Comparison of ENCODE assay signal across 1 cellular context in the genomic region with DNA sequence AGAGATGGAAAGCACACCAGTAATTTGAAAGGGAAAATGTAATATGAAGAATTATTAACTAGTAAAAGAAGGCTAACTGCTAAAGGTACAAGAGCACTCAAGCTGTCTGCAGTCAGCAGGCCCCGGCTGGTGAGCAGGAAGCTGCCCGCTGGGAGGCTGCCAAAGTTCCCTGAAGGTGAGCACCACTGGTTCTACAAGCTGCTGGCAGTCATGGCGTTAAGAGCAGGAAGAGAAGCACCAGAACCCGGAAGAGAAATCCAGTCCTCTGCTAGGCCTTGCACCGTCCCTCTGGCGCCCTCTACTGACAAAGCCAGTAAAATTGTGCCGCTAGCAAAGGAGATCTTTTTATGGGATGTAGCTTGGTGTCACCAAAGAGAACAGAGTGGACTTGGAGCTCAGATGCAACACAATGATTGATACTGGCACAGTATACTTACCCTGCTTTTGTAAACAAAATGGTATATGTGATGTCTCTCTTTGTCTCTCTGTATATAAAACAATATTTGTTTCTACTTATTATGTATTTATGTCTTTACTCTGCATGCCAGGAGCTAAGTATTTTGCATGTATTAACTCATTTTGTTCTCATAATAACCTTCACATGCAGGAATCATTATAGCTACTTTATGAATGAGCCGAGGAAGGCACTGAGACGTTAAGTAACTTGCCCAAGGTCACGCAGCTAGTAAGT.
TF ChIP-seq lines count a peak whose summit lies in the region.

No MANE protein-coding gene starts in this region.

TF ChIP-seq in HepG2, 621 proteins besides CTCF, POLR2A, EP300 and RAD21 (continued from another document and continues in another):
- TF ChIP-seq, protein P1, sequence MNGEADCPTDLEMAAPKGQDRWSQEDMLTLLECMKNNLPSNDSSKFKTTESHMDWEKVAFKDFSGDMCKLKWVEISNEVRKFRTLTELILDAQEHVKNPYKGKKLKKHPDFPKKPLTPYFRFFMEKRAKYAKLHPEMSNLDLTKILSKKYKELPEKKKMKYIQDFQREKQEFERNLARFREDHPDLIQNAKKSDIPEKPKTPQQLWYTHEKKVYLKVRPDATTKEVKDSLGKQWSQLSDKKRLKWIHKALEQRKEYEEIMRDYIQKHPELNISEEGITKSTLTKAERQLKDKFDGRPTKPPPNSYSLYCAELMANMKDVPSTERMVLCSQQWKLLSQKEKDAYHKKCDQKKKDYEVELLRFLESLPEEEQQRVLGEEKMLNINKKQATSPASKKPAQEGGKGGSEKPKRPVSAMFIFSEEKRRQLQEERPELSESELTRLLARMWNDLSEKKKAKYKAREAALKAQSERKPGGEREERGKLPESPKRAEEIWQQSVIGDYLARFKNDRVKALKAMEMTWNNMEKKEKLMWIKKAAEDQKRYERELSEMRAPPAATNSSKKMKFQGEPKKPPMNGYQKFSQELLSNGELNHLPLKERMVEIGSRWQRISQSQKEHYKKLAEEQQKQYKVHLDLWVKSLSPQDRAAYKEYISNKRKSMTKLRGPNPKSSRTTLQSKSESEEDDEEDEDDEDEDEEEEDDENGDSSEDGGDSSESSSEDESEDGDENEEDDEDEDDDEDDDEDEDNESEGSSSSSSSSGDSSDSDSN (CRISPR knock-in tag; IDR thresholded peaks at IDR 0.05) = peak; percentile 62; the same call in 1 of the 2 replicates
- TF ChIP-seq ETV5 (CRISPR knock-in tag; IDR thresholded peaks at IDR 0.05; ENCODE audit: borderline replicate concordance) = peak; percentile 86; the same call in 1 of the 2 replicates
- TF ChIP-seq, protein P2, sequence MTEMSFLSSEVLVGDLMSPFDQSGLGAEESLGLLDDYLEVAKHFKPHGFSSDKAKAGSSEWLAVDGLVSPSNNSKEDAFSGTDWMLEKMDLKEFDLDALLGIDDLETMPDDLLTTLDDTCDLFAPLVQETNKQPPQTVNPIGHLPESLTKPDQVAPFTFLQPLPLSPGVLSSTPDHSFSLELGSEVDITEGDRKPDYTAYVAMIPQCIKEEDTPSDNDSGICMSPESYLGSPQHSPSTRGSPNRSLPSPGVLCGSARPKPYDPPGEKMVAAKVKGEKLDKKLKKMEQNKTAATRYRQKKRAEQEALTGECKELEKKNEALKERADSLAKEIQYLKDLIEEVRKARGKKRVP (CRISPR knock-in tag; IDR thresholded peaks at IDR 0.05) = peak in 1 of 2 experiments; percentile 54; a peak in 2 of 4 replicates
- no peak for TF ChIP-seq NONO (IDR thresholded peaks at IDR 0.05)
- peak; percentile 91 for TF ChIP-seq NONO (CRISPR knock-in tag; conservative IDR thresholded peaks at IDR 0.05)
- no peak for TF ChIP-seq NR2F1 (CRISPR knock-in tag; IDR thresholded peaks at IDR 0.05)
- no peak for TF ChIP-seq HMGA1 (CRISPR knock-in tag; conservative IDR thresholded peaks at IDR 0.05)
- TF ChIP-seq ZNF713 (CRISPR knock-in tag; IDR thresholded peaks at IDR 0.05) = no peak
- TF ChIP-seq NFYB (CRISPR knock-in tag; IDR thresholded peaks at IDR 0.05) = no peak
- no peak for TF ChIP-seq NBN (conservative IDR thresholded peaks at IDR 0.05)
- TF ChIP-seq, protein P3, sequence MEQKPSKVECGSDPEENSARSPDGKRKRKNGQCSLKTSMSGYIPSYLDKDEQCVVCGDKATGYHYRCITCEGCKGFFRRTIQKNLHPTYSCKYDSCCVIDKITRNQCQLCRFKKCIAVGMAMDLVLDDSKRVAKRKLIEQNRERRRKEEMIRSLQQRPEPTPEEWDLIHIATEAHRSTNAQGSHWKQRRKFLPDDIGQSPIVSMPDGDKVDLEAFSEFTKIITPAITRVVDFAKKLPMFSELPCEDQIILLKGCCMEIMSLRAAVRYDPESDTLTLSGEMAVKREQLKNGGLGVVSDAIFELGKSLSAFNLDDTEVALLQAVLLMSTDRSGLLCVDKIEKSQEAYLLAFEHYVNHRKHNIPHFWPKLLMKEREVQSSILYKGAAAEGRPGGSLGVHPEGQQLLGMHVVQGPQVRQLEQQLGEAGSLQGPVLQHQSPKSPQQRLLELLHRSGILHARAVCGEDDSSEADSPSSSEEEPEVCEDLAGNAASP (CRISPR knock-in tag; IDR thresholded peaks at IDR 0.05; ENCODE audit: borderline replicate concordance) = peak; percentile 73; the same call in 1 of the 2 replicates
- TF ChIP-seq ZNF431 (CRISPR knock-in tag; IDR thresholded peaks at IDR 0.05; ENCODE audit: borderline replicate concordance, low read depth) = 0 out of 2 replicates have a peak, but pooled peaks have one; percentile 52
- TF ChIP-seq, protein P4, sequence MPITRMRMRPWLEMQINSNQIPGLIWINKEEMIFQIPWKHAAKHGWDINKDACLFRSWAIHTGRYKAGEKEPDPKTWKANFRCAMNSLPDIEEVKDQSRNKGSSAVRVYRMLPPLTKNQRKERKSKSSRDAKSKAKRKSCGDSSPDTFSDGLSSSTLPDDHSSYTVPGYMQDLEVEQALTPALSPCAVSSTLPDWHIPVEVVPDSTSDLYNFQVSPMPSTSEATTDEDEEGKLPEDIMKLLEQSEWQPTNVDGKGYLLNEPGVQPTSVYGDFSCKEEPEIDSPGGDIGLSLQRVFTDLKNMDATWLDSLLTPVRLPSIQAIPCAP (CRISPR knock-in tag; IDR thresholded peaks at IDR 0.05; ENCODE audit: low read depth) = no peak
- TF ChIP-seq, protein P5, sequence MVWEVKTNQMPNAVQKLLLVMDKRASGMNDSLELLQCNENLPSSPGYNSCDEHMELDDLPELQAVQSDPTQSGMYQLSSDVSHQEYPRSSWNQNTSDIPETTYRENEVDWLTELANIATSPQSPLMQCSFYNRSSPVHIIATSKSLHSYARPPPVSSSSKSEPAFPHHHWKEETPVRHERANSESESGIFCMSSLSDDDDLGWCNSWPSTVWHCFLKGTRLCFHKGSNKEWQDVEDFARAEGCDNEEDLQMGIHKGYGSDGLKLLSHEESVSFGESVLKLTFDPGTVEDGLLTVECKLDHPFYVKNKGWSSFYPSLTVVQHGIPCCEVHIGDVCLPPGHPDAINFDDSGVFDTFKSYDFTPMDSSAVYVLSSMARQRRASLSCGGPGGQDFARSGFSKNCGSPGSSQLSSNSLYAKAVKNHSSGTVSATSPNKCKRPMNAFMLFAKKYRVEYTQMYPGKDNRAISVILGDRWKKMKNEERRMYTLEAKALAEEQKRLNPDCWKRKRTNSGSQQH (CRISPR knock-in tag; IDR thresholded peaks at IDR 0.05; ENCODE audit: low read depth) = peak; percentile 84; the same call in 1 of the 2 replicates
- TF ChIP-seq RAD51 (IDR thresholded peaks at IDR 0.05; ENCODE audit: borderline replicate concordance) = no peak
- TF ChIP-seq SIX1 (CRISPR knock-in tag; IDR thresholded peaks at IDR 0.05; ENCODE audit: borderline replicate concordance) = peak; percentile 28; the same call in 1 of the 2 replicates
- TF ChIP-seq ARNT2 (CRISPR knock-in tag; IDR thresholded peaks at IDR 0.05; ENCODE audit: low read depth) = no peak; the same call in 1 of the 2 replicates
- peak; percentile 79; the same call in 1 of the 2 replicates for TF ChIP-seq ZNF557 (CRISPR knock-in tag; IDR thresholded peaks at IDR 0.05)
- no peak for TF ChIP-seq ZNF326 (CRISPR knock-in tag; IDR thresholded peaks at IDR 0.05; ENCODE audit: borderline replicate concordance)
- no peak for TF ChIP-seq ZFAT (CRISPR knock-in tag; conservative IDR thresholded peaks at IDR 0.05)
- TF ChIP-seq, protein P6, sequence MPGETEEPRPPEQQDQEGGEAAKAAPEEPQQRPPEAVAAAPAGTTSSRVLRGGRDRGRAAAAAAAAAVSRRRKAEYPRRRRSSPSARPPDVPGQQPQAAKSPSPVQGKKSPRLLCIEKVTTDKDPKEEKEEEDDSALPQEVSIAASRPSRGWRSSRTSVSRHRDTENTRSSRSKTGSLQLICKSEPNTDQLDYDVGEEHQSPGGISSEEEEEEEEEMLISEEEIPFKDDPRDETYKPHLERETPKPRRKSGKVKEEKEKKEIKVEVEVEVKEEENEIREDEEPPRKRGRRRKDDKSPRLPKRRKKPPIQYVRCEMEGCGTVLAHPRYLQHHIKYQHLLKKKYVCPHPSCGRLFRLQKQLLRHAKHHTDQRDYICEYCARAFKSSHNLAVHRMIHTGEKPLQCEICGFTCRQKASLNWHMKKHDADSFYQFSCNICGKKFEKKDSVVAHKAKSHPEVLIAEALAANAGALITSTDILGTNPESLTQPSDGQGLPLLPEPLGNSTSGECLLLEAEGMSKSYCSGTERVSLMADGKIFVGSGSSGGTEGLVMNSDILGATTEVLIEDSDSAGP (CRISPR knock-in tag; IDR thresholded peaks at IDR 0.05; ENCODE audit: borderline replicate concordance) = peak; percentile 80
- TF ChIP-seq, protein P7, sequence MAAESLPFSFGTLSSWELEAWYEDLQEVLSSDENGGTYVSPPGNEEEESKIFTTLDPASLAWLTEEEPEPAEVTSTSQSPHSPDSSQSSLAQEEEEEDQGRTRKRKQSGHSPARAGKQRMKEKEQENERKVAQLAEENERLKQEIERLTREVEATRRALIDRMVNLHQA (CRISPR knock-in tag; IDR thresholded peaks at IDR 0.05) = no peak
- peak; percentile 83 for TF ChIP-seq REPIN1 (CRISPR knock-in tag; IDR thresholded peaks at IDR 0.05; ENCODE audit: borderline replicate concordance, low read depth)
- TF ChIP-seq NAIF1 (CRISPR knock-in tag; IDR thresholded peaks at IDR 0.05; ENCODE audit: borderline replicate concordance) = 0 out of 2 replicates have a peak, but pooled peaks have one; percentile 23
- TF ChIP-seq SIN3B (IDR thresholded peaks at IDR 0.05; ENCODE audit: low read length) = peak; percentile 72; the same call in 1 of the 2 replicates
- no peak for TF ChIP-seq TCF12 (IDR thresholded peaks at IDR 0.05)
- TF ChIP-seq TCF12 (CRISPR knock-in tag; IDR thresholded peaks at IDR 0.05) = no peak
- no peak for TF ChIP-seq ZNF569 (CRISPR knock-in tag; IDR thresholded peaks at IDR 0.05; ENCODE audit: borderline replicate concordance)
- TF ChIP-seq POLR2AphosphoS2 (IDR thresholded peaks at IDR 0.05; ENCODE audit: low read depth, low read length) = no peak
- no peak for TF ChIP-seq ZNF33A (CRISPR knock-in tag; IDR thresholded peaks at IDR 0.05; ENCODE audit: borderline replicate concordance)
- TF ChIP-seq ZNF256 (CRISPR knock-in tag; conservative IDR thresholded peaks at IDR 0.05) = peak; percentile 69; the same call in 1 of the 2 replicates
- no peak for TF ChIP-seq ZNF367 (CRISPR knock-in tag; IDR thresholded peaks at IDR 0.05; ENCODE audit: borderline replicate concordance)
- TF ChIP-seq, protein P8, sequence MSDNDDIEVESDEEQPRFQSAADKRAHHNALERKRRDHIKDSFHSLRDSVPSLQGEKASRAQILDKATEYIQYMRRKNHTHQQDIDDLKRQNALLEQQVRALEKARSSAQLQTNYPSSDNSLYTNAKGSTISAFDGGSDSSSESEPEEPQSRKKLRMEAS (IDR thresholded peaks at IDR 0.05) = peak; percentile 73
- TF ChIP-seq HMG20B (CRISPR knock-in tag; conservative IDR thresholded peaks at IDR 0.05) = no peak
- TF ChIP-seq ZNF766 (CRISPR knock-in tag; IDR thresholded peaks at IDR 0.05; ENCODE audit: borderline replicate concordance) = peak; percentile 87
- TF ChIP-seq HOXA3 (CRISPR knock-in tag; IDR thresholded peaks at IDR 0.05) = peak; percentile 95
- TF ChIP-seq, protein P9, sequence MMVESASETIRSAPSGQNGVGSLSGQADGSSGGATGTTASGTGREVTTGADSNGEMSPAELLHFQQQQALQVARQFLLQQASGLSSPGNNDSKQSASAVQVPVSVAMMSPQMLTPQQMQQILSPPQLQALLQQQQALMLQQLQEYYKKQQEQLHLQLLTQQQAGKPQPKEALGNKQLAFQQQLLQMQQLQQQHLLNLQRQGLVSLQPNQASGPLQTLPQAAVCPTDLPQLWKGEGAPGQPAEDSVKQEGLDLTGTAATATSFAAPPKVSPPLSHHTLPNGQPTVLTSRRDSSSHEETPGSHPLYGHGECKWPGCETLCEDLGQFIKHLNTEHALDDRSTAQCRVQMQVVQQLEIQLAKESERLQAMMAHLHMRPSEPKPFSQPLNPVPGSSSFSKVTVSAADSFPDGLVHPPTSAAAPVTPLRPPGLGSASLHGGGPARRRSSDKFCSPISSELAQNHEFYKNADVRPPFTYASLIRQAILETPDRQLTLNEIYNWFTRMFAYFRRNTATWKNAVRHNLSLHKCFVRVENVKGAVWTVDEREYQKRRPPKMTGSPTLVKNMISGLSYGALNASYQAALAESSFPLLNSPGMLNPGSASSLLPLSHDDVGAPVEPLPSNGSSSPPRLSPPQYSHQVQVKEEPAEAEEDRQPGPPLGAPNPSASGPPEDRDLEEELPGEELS (CRISPR knock-in tag; IDR thresholded peaks at IDR 0.05) = peak; percentile 76
- TF ChIP-seq ZSCAN9 (CRISPR knock-in tag; IDR thresholded peaks at IDR 0.05; ENCODE audit: borderline replicate concordance) = peak; percentile 78; the same call in 1 of the 2 replicates
- TF ChIP-seq, protein P10, sequence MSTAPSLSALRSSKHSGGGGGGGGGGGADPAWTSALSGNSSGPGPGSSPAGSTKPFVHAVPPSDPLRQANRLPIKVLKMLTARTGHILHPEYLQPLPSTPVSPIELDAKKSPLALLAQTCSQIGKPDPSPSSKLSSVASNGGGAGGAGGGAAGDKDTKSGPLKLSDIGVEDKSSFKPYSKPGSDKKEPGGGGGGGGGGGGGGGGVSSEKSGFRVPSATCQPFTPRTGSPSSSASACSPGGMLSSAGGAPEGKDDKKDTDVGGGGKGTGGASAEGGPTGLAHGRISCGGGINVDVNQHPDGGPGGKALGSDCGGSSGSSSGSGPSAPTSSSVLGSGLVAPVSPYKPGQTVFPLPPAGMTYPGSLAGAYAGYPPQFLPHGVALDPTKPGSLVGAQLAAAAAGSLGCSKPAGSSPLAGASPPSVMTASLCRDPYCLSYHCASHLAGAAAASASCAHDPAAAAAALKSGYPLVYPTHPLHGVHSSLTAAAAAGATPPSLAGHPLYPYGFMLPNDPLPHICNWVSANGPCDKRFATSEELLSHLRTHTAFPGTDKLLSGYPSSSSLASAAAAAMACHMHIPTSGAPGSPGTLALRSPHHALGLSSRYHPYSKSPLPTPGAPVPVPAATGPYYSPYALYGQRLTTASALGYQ (CRISPR knock-in tag; IDR thresholded peaks at IDR 0.05) = peak; percentile 40
- TF ChIP-seq, protein P11, sequence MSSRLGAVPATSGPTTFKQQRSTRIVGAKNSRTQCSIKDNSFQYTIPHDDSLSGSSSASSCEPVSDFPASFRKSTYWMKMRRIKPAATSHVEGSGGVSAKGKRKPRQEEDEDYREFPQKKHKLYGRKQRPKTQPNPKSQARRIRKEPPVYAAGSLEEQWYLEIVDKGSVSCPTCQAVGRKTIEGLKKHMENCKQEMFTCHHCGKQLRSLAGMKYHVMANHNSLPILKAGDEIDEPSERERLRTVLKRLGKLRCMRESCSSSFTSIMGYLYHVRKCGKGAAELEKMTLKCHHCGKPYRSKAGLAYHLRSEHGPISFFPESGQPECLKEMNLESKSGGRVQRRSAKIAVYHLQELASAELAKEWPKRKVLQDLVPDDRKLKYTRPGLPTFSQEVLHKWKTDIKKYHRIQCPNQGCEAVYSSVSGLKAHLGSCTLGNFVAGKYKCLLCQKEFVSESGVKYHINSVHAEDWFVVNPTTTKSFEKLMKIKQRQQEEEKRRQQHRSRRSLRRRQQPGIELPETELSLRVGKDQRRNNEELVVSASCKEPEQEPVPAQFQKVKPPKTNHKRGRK (CRISPR knock-in tag; IDR thresholded peaks at IDR 0.05) = no peak
- TF ChIP-seq ZBTB8A (CRISPR knock-in tag; IDR thresholded peaks at IDR 0.05; ENCODE audit: borderline replicate concordance, low read depth) = no peak
